8 cellular contexts compared by ENCODE assay signal in the genomic region with DNA sequence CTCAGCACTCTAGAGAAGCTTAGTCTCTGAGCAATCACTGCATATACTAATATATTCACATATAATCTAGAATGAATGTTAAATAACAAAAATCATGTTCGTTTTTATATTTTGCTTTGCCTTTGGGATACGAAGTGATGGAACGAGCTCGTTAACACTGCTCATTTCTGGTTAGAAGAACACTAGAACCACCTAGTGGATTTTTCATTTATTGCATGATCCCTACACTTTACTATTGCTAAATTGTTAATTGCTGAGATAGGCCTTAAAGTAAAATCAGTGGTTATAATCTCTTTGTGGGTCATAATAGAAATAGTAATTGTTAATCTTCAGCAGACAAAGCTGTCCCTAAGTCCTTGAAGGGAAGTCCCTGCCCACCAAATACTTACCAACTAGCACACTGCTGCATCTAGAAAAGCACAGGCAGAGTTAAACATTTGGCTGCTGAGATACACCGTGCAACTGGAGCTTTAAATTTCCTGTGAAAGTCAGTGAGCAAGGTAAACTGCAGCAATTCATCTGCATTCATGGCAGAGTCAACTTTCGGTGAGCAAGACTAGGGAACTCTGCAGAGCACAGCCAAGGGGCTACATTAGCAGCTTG.
A peak's percentile ranks its signal among the peaks of the same experiment; 100 is the strongest.
DNase-seq lines count a peak whose midpoint lies in the region; ATAC-seq and TF ChIP-seq lines count a peak whose summit lies in the region.

No MANE protein-coding gene starts in this region.

- DNase-seq in AG09309 (ENCODE audit: low read depth) (peak; percentile 28), NCI-H1092 treated with DMSO at 0.1 percent for 48 hours (lab: John Stamatoyannopoulos, UW) (peak; percentile 17), left ventricle myocardium superior (no peak), stromal cell of bone marrow (ENCODE audit: low read depth) (peak; percentile 35)

- peak; percentile 58 for TF ChIP-seq CTCF in AG09309 (IDR thresholded peaks at IDR 0.05; ENCODE audit: control insufficient read depth, insufficient read depth, low read depth, low read length, missing control alignments)
- peak; percentile 16; the same call in 1 of the 2 replicates for TF ChIP-seq CTCF in WI38 (IDR thresholded peaks at IDR 0.05; ENCODE audit: low read depth, low read length)

- intact Hi-C loops in left ventricle myocardium superior (cut with micrococcal nuclease): loop anchor here (5.0 kb wide), 1 partner anchor 301 kb away; no protein-coding TSS in a partner anchor

- H3K4me3 ChIP-seq in AG09309 (ENCODE audit: control insufficient read depth, low read depth, low read length) (no peak overlapping the region), WI38 (ENCODE audit: low read depth, low read length) (no peak overlapping the region)

- ATAC-seq in GM18499 (IDR thresholded peaks at IDR 0.05; ENCODE audit: insufficient read depth, unreplicated experiment): peak; percentile 94
- ATAC-seq in HG02798 (IDR thresholded peaks at IDR 0.05; ENCODE audit: poor library complexity, unreplicated experiment): peak; percentile 80
- ATAC-seq in left ventricle myocardium superior: peak; percentile 76
- ATAC-seq in HG02763 (IDR thresholded peaks at IDR 0.05; ENCODE audit: unreplicated experiment): no peak
